Comparison of ENCODE assay signal across 20 cellular contexts in genomic region chr2:204988836-204989235, GRCh38.
DNase-seq lines count a peak whose midpoint lies in the region; ATAC-seq and TF ChIP-seq lines count a peak whose summit lies in the region.
"Had no signal": no experiment of that assay in that cellular context is flagged by ENCODE, and none has a peak within 500 bp of the region (broad histone marks: within the 10 kb centered on the region; RNA-seq: fewer than 3 reads in every experiment).

No MANE protein-coding gene starts in this region.

- DNase-seq in activated CD8-positive, alpha-beta T cell treated with anti-CD3 and anti-CD28 coated beads, Interleukin-2, amount 10 ng/mL, durations not matched to agents 7 days and 5 days, result no peak
- DNase-seq in activated CD8-positive, alpha-beta T cell treated with anti-CD3 and anti-CD28 coated beads for 36 hours, result no peak
- DNase-seq in CD4-positive, alpha-beta T cell, result no peak
- peak; percentile 7 for DNase-seq in OCI-M1 (lab: John Stamatoyannopoulos, UW)
- DNase-seq in LoVo (ENCODE audit: low spot score), result no peak
- DNase-seq: CD8-positive, alpha-beta memory T cell; DMS 273 treated with DMSO at 0.1 percent for 48 hours; DMS79; EL; GDM1; H7; HCEC 1CT had no signal

- intact Hi-C loops in activated CD8-positive, alpha-beta T cell treated with anti-CD3 and anti-CD28 coated beads for 36 hours (cut with micrococcal nuclease), result no loop called here
- intact Hi-C loops in CD4-positive, alpha-beta T cell (cut with DNase I, micrococcal nuclease), result no loop called here

- no peaks in the 10 kb centered on the region for H3K9me3 ChIP-seq in CD4-positive, alpha-beta T cell (ENCODE audit: control insufficient read depth, low read length)
- H3K9me3 ChIP-seq: BLaER1 had no signal

- H3K4me3 Mint-ChIP-seq in activated CD8-positive, alpha-beta T cell treated with anti-CD3 and anti-CD28 coated beads, Interleukin-2, amount 10 ng/mL, durations not matched to agents 7 days and 5 days, result no peak overlapping the region
- no peak overlapping the region for H3K4me3 Mint-ChIP-seq in activated CD8-positive, alpha-beta T cell treated with anti-CD3 and anti-CD28 coated beads for 36 hours
- H3K4me3 Mint-ChIP-seq in CD4-positive, alpha-beta T cell, result no peak overlapping the region
- no peak overlapping the region for H3K4me3 Mint-ChIP-seq in stimulated activated memory B cell treated with anti-CD40 and anti-IgM and Interleukin-4, amounts not matched to agents 10 μg/mL and 1 μg/mL and 100 μg/mL, for 72 hours
- H3K4me3 Mint-ChIP-seq: B cell; CD4-positive, CD25-positive, alpha-beta regulatory T cell; CD8-positive, alpha-beta memory T cell had no signal

- no peak overlapping the region for H3K27ac Mint-ChIP-seq in activated CD8-positive, alpha-beta T cell treated with anti-CD3 and anti-CD28 coated beads, Interleukin-2, amount 10 ng/mL, durations not matched to agents 7 days and 5 days
- no peak overlapping the region for H3K27ac Mint-ChIP-seq in activated CD8-positive, alpha-beta T cell treated with anti-CD3 and anti-CD28 coated beads for 36 hours
- no peak overlapping the region for H3K27ac Mint-ChIP-seq in CD4-positive, alpha-beta T cell
- no peak overlapping the region for H3K27ac Mint-ChIP-seq in stimulated activated memory B cell treated with anti-CD40 and anti-IgM and Interleukin-4, amounts not matched to agents 10 μg/mL and 1 μg/mL and 100 μg/mL, for 72 hours
- H3K27ac Mint-ChIP-seq: B cell; CD8-positive, alpha-beta memory T cell had no signal

- H3K27me3 ChIP-seq in CD4-positive, alpha-beta T cell (ENCODE audit: control insufficient read depth, insufficient read depth, low read length), result no peaks in the 10 kb centered on the region
- H3K27me3 ChIP-seq: BLaER1 had no signal

- POLR2A ChIA-PET in activated CD8-positive, alpha-beta T cell treated with anti-CD3 and anti-CD28 coated beads, Interleukin-2, amount 10 ng/mL, durations not matched to agents 7 days and 5 days (lab: Charles Lee), result no interaction called here
- POLR2A ChIA-PET in activated CD8-positive, alpha-beta T cell treated with anti-CD3 and anti-CD28 coated beads for 36 hours (lab: Charles Lee), result no interaction called here
- POLR2A ChIA-PET in CD4-positive, alpha-beta T cell (lab: Charles Lee), result no interaction called here

- H3K36me3 Mint-ChIP-seq in activated CD8-positive, alpha-beta T cell treated with anti-CD3 and anti-CD28 coated beads, Interleukin-2, amount 10 ng/mL, durations not matched to agents 7 days and 5 days (ENCODE audit: low read depth), result no peaks in the 10 kb centered on the region
- no peaks in the 10 kb centered on the region for H3K36me3 Mint-ChIP-seq in activated CD8-positive, alpha-beta T cell treated with anti-CD3 and anti-CD28 coated beads for 36 hours (ENCODE audit: low read depth)
- no peaks in the 10 kb centered on the region for H3K36me3 Mint-ChIP-seq in CD4-positive, alpha-beta T cell (ENCODE audit: low read depth)
- no peaks in the 10 kb centered on the region for H3K36me3 Mint-ChIP-seq in stimulated activated memory B cell treated with anti-CD40 and anti-IgM and Interleukin-4, amounts not matched to agents 10 μg/mL and 1 μg/mL and 100 μg/mL, for 72 hours
- H3K36me3 Mint-ChIP-seq: CD4-positive, CD25-positive, alpha-beta regulatory T cell; CD8-positive, alpha-beta memory T cell had no signal

- ATAC-seq in activated CD8-positive, alpha-beta T cell treated with anti-CD3 and anti-CD28 coated beads, Interleukin-2, amount 10 ng/mL, durations not matched to agents 7 days and 5 days, result peak; percentile 49
- no peak for ATAC-seq in activated CD8-positive, alpha-beta T cell treated with anti-CD3 and anti-CD28 coated beads for 36 hours
- ATAC-seq in CD4-positive, alpha-beta T cell (ENCODE audit: poor library complexity), result peak; percentile 32
- ATAC-seq in stimulated activated memory B cell treated with anti-CD40 and anti-IgM and Interleukin-4, amounts not matched to agents 10 μg/mL and 1 μg/mL and 100 μg/mL, for 72 hours, result peak; percentile 39
- no peak for ATAC-seq in GM19455 (IDR thresholded peaks at IDR 0.05; ENCODE audit: unreplicated experiment)
- ATAC-seq: GM12878 had no signal

- no peak overlapping the region for H3K27ac ChIP-seq in CD4-positive, alpha-beta T cell (ENCODE audit: low read depth, low read length)
- H3K27ac ChIP-seq: 22Rv1, BLaER1, C4-2B had no signal

- H3K27me3 Mint-ChIP-seq in activated CD8-positive, alpha-beta T cell treated with anti-CD3 and anti-CD28 coated beads, Interleukin-2, amount 10 ng/mL, durations not matched to agents 7 days and 5 days (ENCODE audit: low read depth), result no peaks in the 10 kb centered on the region
- no peaks in the 10 kb centered on the region for H3K27me3 Mint-ChIP-seq in activated CD8-positive, alpha-beta T cell treated with anti-CD3 and anti-CD28 coated beads for 36 hours
- no peaks in the 10 kb centered on the region for H3K27me3 Mint-ChIP-seq in CD4-positive, alpha-beta T cell
- no peaks in the 10 kb centered on the region for H3K27me3 Mint-ChIP-seq in stimulated activated memory B cell treated with anti-CD40 and anti-IgM and Interleukin-4, amounts not matched to agents 10 μg/mL and 1 μg/mL and 100 μg/mL, for 72 hours
- H3K27me3 Mint-ChIP-seq: B cell had no signal

- H3K9me3 Mint-ChIP-seq in activated CD8-positive, alpha-beta T cell treated with anti-CD3 and anti-CD28 coated beads, Interleukin-2, amount 10 ng/mL, durations not matched to agents 7 days and 5 days (ENCODE audit: insufficient read depth), result no peaks in the 10 kb centered on the region
- peaks cover 1% of the 10 kb centered on the region for H3K9me3 Mint-ChIP-seq in activated CD8-positive, alpha-beta T cell treated with anti-CD3 and anti-CD28 coated beads for 36 hours
- peaks cover 2% of the 10 kb centered on the region for H3K9me3 Mint-ChIP-seq in CD4-positive, alpha-beta T cell
- H3K9me3 Mint-ChIP-seq in stimulated activated memory B cell treated with anti-CD40 and anti-IgM and Interleukin-4, amounts not matched to agents 10 μg/mL and 1 μg/mL and 100 μg/mL, for 72 hours, result no peaks in the 10 kb centered on the region

- TF ChIP-seq CTCF in activated CD8-positive, alpha-beta T cell treated with anti-CD3 and anti-CD28 coated beads for 36 hours (IDR thresholded peaks at IDR 0.05), result no peak
- TF ChIP-seq CTCF in CD4-positive, alpha-beta T cell (IDR thresholded peaks at IDR 0.05), result no peak

- H3K4me1 Mint-ChIP-seq in activated CD8-positive, alpha-beta T cell treated with anti-CD3 and anti-CD28 coated beads, Interleukin-2, amount 10 ng/mL, durations not matched to agents 7 days and 5 days (ENCODE audit: low read depth), result peaks cover 4% of the 10 kb centered on the region
- H3K4me1 Mint-ChIP-seq in activated CD8-positive, alpha-beta T cell treated with anti-CD3 and anti-CD28 coated beads for 36 hours (ENCODE audit: low read depth), result no peaks in the 10 kb centered on the region
- H3K4me1 Mint-ChIP-seq in CD4-positive, alpha-beta T cell (ENCODE audit: low read depth), result peaks cover 6% of the 10 kb centered on the region
- no peaks in the 10 kb centered on the region for H3K4me1 Mint-ChIP-seq in stimulated activated memory B cell treated with anti-CD40 and anti-IgM and Interleukin-4, amounts not matched to agents 10 μg/mL and 1 μg/mL and 100 μg/mL, for 72 hours
- H3K4me1 Mint-ChIP-seq: B cell; CD8-positive, alpha-beta memory T cell had no signal

- CTCF ChIA-PET in activated CD8-positive, alpha-beta T cell treated with anti-CD3 and anti-CD28 coated beads, Interleukin-2, amount 10 ng/mL, durations not matched to agents 7 days and 5 days (lab: Charles Lee), result no interaction called here
- CTCF ChIA-PET in activated CD8-positive, alpha-beta T cell treated with anti-CD3 and anti-CD28 coated beads for 36 hours (lab: Charles Lee), result no interaction called here
- CTCF ChIA-PET in CD4-positive, alpha-beta T cell (lab: Charles Lee), result no interaction called here

Comparison
In these comparisons a context has a peak if more than half of its experiments do, and no peak if none do; other contexts are left out.
1. ATAC-seq: peak in activated CD8-positive, alpha-beta T cell treated with anti-CD3 and anti-CD28 coated beads, Interleukin-2, amount 10 ng/mL, durations not matched to agents 7 days and 5 days (single experiment), CD4-positive, alpha-beta T cell (single experiment) and stimulated activated memory B cell treated with anti-CD40 and anti-IgM and Interleukin-4, amounts not matched to agents 10 μg/mL and 1 μg/mL and 100 μg/mL, for 72 hours (single experiment); none in activated CD8-positive, alpha-beta T cell treated with anti-CD3 and anti-CD28 coated beads for 36 hours (single experiment) and GM19455 (single experiment).